8 cellular contexts compared by ENCODE assay signal in genomic region chr7:44490351-44491200, GRCh38. TPM values are rescaled to one million over a fixed set of nuclear protein-coding genes. Genes with fewer than 3 reads are reported as not detected.
DNase-seq lines count a peak whose midpoint lies in the region; TF ChIP-seq lines count a peak whose summit lies in the region.

Gene NUDCD3 (minus strand): TSS chr7:44490658. CDS start chr7:44490600, 58 bp downstream.

- peaks cover 5% of the 10 kb centered on the region; the same call in 1 of the 2 replicates for H3K4me1 ChIP-seq in H9 (ENCODE audit: insufficient read depth, low read length)
- H3K4me1 ChIP-seq in neuron (ENCODE audit: insufficient read depth, low read length) = peaks cover 19% of the 10 kb centered on the region

- H2BK120ac ChIP-seq in H9 (ENCODE audit: low read depth, low read length, poor library complexity, severe bottlenecking) = peak within 1 kb of the TSS; percentile 95

- no peaks in the 10 kb centered on the region for H4K20me1 ChIP-seq in H9 (ENCODE audit: control insufficient read depth, insufficient read depth, insufficient read length)

- peak within 1 kb of the TSS; percentile 43 for H2AFZ ChIP-seq in H9 (ENCODE audit: low read length)
- peak within 1 kb of the TSS; percentile 89 for H2AFZ ChIP-seq in neuron (ENCODE audit: low read depth, low read length)

- peaks cover 0 to 8% (median 6%) of the 10 kb centered on the region in 3 experiments; a peak in 5 of 7 replicates for H3K36me3 Mint-ChIP-seq in H9 (ENCODE audit: insufficient read depth in 1 of 3, low read depth in 3 of 3)

- peaks cover 6% of the 10 kb centered on the region for H3K79me1 ChIP-seq in H9 (ENCODE audit: insufficient read depth, low read depth, low read length, poor library complexity, severe bottlenecking)

- H3K9ac ChIP-seq in H9 (ENCODE audit: extremely low read depth, insufficient read length, low read length) = peak within 1 kb of the TSS; percentile 73

- no peak within 1 kb of the TSS for H3K23ac ChIP-seq in H9 (ENCODE audit: insufficient read length, low read depth, low read length)

- no peaks in the 10 kb centered on the region for H3K9me3 Mint-ChIP-seq in H9

- no peak within 1 kb of the TSS for H2BK5ac ChIP-seq in H9 (ENCODE audit: insufficient read length, low read length)

- H3K56ac ChIP-seq in H9 (ENCODE audit: insufficient read length, low read depth, low read length) = no peak within 1 kb of the TSS

- H2AK5ac ChIP-seq in H9 (ENCODE audit: insufficient read length, low read length) = no peak within 1 kb of the TSS

- peaks cover 18 to 23% of the 10 kb centered on the region in 2 experiments for H3K4me1 Mint-ChIP-seq in H9

- no peak within 1 kb of the TSS for H2BK20ac ChIP-seq in H9 (ENCODE audit: low read depth, low read length, poor library complexity, severe bottlenecking)

- H3K27me3 ChIP-seq in H9 (ENCODE audit: insufficient read depth, low read length) = no peaks in the 10 kb centered on the region
- H3K27me3 ChIP-seq in neuron (ENCODE audit: insufficient read depth, low read length) = no peaks in the 10 kb centered on the region

- TF ChIP-seq CTCF in H9 (conservative IDR thresholded peaks at IDR 0.05) (0 out of 3 replicates have a peak, but pooled peaks have one; percentile 25), subcutaneous adipose tissue (IDR thresholded peaks at IDR 0.05; ENCODE audit: low read depth) (no peak)

- peak within 1 kb of the TSS; percentile 72 for H3K4me3 ChIP-seq in neuron (ENCODE audit: low read length)

- in situ Hi-C loops in G401 (cut with HindIII; ENCODE audit: low sequenced_read_pairs) = no loop called here

- no peaks in the 10 kb centered on the region for H3K23me2 ChIP-seq in H9 (ENCODE audit: insufficient read length, low read depth, low read length, poor library complexity, severe bottlenecking)

- H3K9me3 ChIP-seq in H9 (ENCODE audit: control insufficient read depth, low read depth, low read length) (no peaks in the 10 kb centered on the region), neuron (ENCODE audit: low read length) (no peaks in the 10 kb centered on the region)

- H3K4me2 ChIP-seq in H9 (ENCODE audit: insufficient read depth, insufficient read length, low read length) = peak within 1 kb of the TSS; percentile 67

- no peak within 1 kb of the TSS for H2BK15ac ChIP-seq in H9 (ENCODE audit: low read depth, low read length)

- no CpG with 5 or more reads among the region's 63 CpGs for WGBS in H9 (ENCODE audit: extremely low coverage, insufficient read length, low lambda C conversion rate)

- no peak within 1 kb of the TSS for H3T11ph ChIP-seq in H9 (ENCODE audit: low read length)

- no peak within 1 kb of the TSS for H4K5ac ChIP-seq in H9 (ENCODE audit: insufficient read length, low read depth, low read length)

- H3K27ac ChIP-seq in H9 (ENCODE audit: insufficient read length, low read depth, low read length) = peak within 1 kb of the TSS; percentile 36

- peaks cover 12% of the 10 kb centered on the region for H3K36me3 ChIP-seq in neuron (ENCODE audit: insufficient read depth, low read length)

- peak within 1 kb of the TSS; percentile 94 for H3K18ac ChIP-seq in H9 (ENCODE audit: insufficient read length, low read depth, low read length)

- no peak within 1 kb of the TSS for H2BK12ac ChIP-seq in H9 (ENCODE audit: insufficient read length, low read depth, low read length)

- DNase-seq in G401 (ENCODE audit: low spot score) (peak; percentile 88), H9 (peak; percentile 87), M059J (ENCODE audit: low read depth) (peak; percentile 85), SHP77 (lab: John Stamatoyannopoulos, UW) (peak; percentile 93 to 94), activated gamma-delta T cell treated with Interleukin-2 at 50 U/mL for 16 hours (peak; percentile 79), foreskin melanocyte (peak; percentile 81)

- H3K4me3 Mint-ChIP-seq in H9 = peak within 1 kb of the TSS; percentile 78 to 86

- H3K4ac ChIP-seq in H9 (ENCODE audit: low read depth, low read length) = no peak within 1 kb of the TSS

- H3K14ac ChIP-seq in H9 (ENCODE audit: insufficient read depth, low read length) = peak within 1 kb of the TSS; percentile 93; the same call in 1 of the 2 replicates

- no peak within 1 kb of the TSS for H4K91ac ChIP-seq in H9 (ENCODE audit: insufficient read length, low read depth, low read length)

- peak within 1 kb of the TSS; percentile 94 to 97 (median 97) for H3K27ac Mint-ChIP-seq in H9

- peaks cover 14% of the 10 kb centered on the region; the same call in 1 of the 2 replicates for H3K79me2 ChIP-seq in H9 (ENCODE audit: insufficient read depth, low read length)

- H4K8ac ChIP-seq in H9 (replicated peaks; ENCODE audit: insufficient read length, low read depth, low read length) = no peak within 1 kb of the TSS

- H3K27me3 Mint-ChIP-seq in H9 (ENCODE audit: low read depth) = no peaks in the 10 kb centered on the region

RNA-seq across cellular contexts. Expression of gene NUDCD3, which starts in this region (rescaled TPM):
- total RNA-seq in G401 (2014; rRNA removed; shearing (Covaris generic)) = 9.0 and 17.3 TPM in 2 replicates
- total RNA-seq in H9 (2021) (71.9 and 85.9 TPM in 2 replicates), subcutaneous adipose tissue (10 to 100 TPM; 29.7 to 66.7 (median 40.0) TPM)
- total RNA-seq in M059J (2014; rRNA removed; shearing (Covaris generic)) = 41.3 and 76.2 TPM in 2 replicates

Comparison
In these comparisons a context has a peak if more than half of its experiments do, and no peak if none do; other contexts are left out.
1. Peak in every context shown above with its lines: DNase-seq, H3K4me3 ChIP-seq and H3K27ac ChIP-seq.